In the genomic region with DNA sequence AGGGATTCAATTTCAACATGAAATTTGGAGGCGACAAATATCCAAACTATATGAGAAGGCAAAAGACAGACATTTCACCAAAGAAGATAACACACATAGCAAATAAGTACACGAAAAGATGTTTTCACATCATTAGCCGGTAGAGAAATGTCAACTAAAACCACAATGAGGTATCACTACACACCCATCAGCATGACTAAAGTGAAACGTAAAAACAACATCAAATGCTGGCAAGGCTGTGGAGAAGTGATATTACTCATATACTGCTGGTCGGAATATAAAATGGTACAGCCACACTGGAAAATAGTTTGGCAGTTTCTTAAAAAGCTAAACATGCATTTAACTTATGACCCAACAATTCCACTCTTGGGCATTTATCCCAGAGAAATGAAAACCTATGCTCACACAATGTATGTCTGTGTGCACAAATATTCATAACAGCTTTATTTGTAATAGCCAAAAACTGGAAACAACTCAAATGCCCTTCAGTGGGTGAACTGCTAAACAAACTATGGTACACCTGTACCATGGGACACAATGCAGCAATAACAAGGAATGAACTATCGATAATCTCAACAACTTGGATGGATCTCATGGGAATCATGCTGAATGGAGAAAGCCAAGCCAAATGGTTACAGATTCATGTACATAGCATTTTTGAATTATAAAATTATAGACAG, we compare ENCODE assay signal across 1 cellular context.
TF ChIP-seq lines count a peak whose summit lies in the region.

No MANE protein-coding gene starts in this region.

TF ChIP-seq in HEK293, 187 proteins besides CTCF, POLR2A, EP300 and RAD21:
- TF ChIP-seq SP7 (tag by site-specific recombination; IDR thresholded peaks at IDR 0.05): peak; percentile 37; the same call in 1 of the 2 replicates
- TF ChIP-seq, protein P1, sequence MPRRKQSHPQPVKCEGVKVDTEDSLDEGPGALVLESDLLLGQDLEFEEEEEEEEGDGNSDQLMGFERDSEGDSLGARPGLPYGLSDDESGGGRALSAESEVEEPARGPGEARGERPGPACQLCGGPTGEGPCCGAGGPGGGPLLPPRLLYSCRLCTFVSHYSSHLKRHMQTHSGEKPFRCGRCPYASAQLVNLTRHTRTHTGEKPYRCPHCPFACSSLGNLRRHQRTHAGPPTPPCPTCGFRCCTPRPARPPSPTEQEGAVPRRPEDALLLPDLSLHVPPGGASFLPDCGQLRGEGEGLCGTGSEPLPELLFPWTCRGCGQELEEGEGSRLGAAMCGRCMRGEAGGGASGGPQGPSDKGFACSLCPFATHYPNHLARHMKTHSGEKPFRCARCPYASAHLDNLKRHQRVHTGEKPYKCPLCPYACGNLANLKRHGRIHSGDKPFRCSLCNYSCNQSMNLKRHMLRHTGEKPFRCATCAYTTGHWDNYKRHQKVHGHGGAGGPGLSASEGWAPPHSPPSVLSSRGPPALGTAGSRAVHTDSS (tag by site-specific recombination; IDR thresholded peaks at IDR 0.05): no peak
